Comparison of ENCODE assay signal across 37 cellular contexts in the genomic region with DNA sequence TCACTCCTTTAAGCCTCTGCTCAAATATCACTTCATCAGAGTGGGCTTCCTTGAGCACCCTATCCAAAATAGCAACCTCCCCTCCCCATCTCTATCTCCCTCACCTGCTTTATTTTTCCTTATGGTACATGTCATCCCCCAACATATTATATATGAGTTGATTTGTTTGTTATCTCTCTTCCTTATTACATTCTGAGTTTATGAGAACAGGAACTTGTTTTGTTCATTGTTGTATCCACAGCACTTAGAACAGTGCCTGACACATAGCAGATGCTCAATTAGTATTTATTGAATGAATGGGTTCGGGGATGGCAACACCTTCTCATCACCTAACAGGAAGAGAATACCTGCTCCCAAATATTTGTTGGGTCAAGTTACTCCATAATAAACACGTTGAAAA. TPM values are rescaled to one million over a fixed set of nuclear protein-coding genes. Genes with fewer than 3 reads are reported as not detected.
"Had no signal": no experiment of that assay in that cellular context is flagged by ENCODE, and none has a peak within 500 bp of the region (broad histone marks: within the 10 kb centered on the region; RNA-seq: fewer than 3 reads in every experiment).

No MANE protein-coding gene starts in this region.

- H3K27ac Mint-ChIP-seq: activated CD4-positive, alpha-beta memory T cell treated with anti-CD3 and anti-CD28 coated beads for 36 hours; activated CD4-positive, alpha-beta T cell treated with anti-CD3 and anti-CD28 coated beads for 36 hours; activated CD4-positive, alpha-beta T cell treated with anti-CD3 and anti-CD28 coated beads, Interleukin-2, amount 10 ng/mL, durations not matched to agents 24 days and 14 days; activated CD8-positive, alpha-beta memory T cell treated with anti-CD3 and anti-CD28 coated beads, Interleukin-2, amount 10 ng/mL, durations not matched to agents 7 days and 5 days; activated CD8-positive, alpha-beta T cell treated with anti-CD3 and anti-CD28 coated beads, Interleukin-2, amount 10 ng/mL, durations not matched to agents 7 days and 5 days; activated naive CD4-positive, alpha-beta T cell treated with anti-CD3 and anti-CD28 coated beads, Interleukin-2, amount 10 ng/mL, durations not matched to agents 7 days and 5 days; activated naive CD4-positive, alpha-beta T cell treated with anti-CD3 and anti-CD28 coated beads, Interleukin-2, amount 50 U/mL, for 72 hours; activated naive CD8-positive, alpha-beta T cell treated with anti-CD3 and anti-CD28 coated beads, Interleukin-2, amount 10 ng/mL, durations not matched to agents 7 days and 5 days; activated T-helper 1 cell treated with anti-CD3 and anti-CD28 coated beads, Interleukin-12 subunit alpha, Interleukin-12 subunit beta, Interleukin-2, Interleukin-4 antibody, amounts not matched to agents 30 ng/mL and 10 ng/mL and 1 ng/mL, durations not matched to agents 14 hours and 24 hours and 36 hours; activated T-helper 2 cell treated with anti-CD3 and anti-CD28 coated beads, Interferon-gamma antibody, Interleukin-2, Interleukin-4, amounts not matched to agents 10 μg/mL and 5 μg/mL and 100 μg/mL, durations not matched to agents 14 hours and 24 hours and 36 hours; dendritic cell treated with granulocyte-macrophage colony-stimulating factor and Interleukin-4, amounts not matched to agents 40 ng/mL and 50 ng/mL, for 4 days; endodermal cell; T-helper 17 cell; T-helper 2 cell treated with Interferon-gamma antibody and Interleukin-4, amounts not matched to agents 5 μg/mL and 100 μg/mL, for 36 hours had no signal

- H3K4me3 Mint-ChIP-seq: activated CD4-positive, alpha-beta memory T cell treated with anti-CD3 and anti-CD28 coated beads for 36 hours; activated CD4-positive, alpha-beta T cell treated with anti-CD3 and anti-CD28 coated beads for 36 hours; activated CD4-positive, alpha-beta T cell treated with anti-CD3 and anti-CD28 coated beads, Interleukin-2, amount 10 ng/mL, durations not matched to agents 24 days and 14 days; activated CD8-positive, alpha-beta memory T cell treated with anti-CD3 and anti-CD28 coated beads, Interleukin-2, amount 10 ng/mL, durations not matched to agents 7 days and 5 days; activated CD8-positive, alpha-beta T cell treated with anti-CD3 and anti-CD28 coated beads, Interleukin-2, amount 10 ng/mL, durations not matched to agents 7 days and 5 days; activated naive CD4-positive, alpha-beta T cell treated with anti-CD3 and anti-CD28 coated beads, Interleukin-2, amount 10 ng/mL, durations not matched to agents 7 days and 5 days; activated naive CD8-positive, alpha-beta T cell treated with anti-CD3 and anti-CD28 coated beads, Interleukin-2, amount 10 ng/mL, durations not matched to agents 7 days and 5 days; activated T-helper 1 cell treated with anti-CD3 and anti-CD28 coated beads, Interleukin-12 subunit alpha, Interleukin-12 subunit beta, Interleukin-2, Interleukin-4 antibody, amounts not matched to agents 30 ng/mL and 10 ng/mL and 1 ng/mL, durations not matched to agents 14 hours and 24 hours and 36 hours; central memory CD8-positive, alpha-beta T cell; dendritic cell treated with granulocyte-macrophage colony-stimulating factor and Interleukin-4, amounts not matched to agents 40 ng/mL and 50 ng/mL, for 4 days; endodermal cell; T-helper 17 cell; T-helper 2 cell treated with Interferon-gamma antibody and Interleukin-4, amounts not matched to agents 5 μg/mL and 100 μg/mL, for 36 hours had no signal

- FAIRE-seq: astrocyte, bronchial epithelial cell, frontal cortex had no signal

- H3K36me3 ChIP-seq: brain microvascular endothelial cell had no signal

- ATAC-seq: activated CD4-positive, alpha-beta T cell treated with anti-CD3 and anti-CD28 coated beads for 36 hours; activated CD8-positive, alpha-beta memory T cell treated with anti-CD3 and anti-CD28 coated beads, Interleukin-2, amount 10 ng/mL, durations not matched to agents 7 days and 5 days; activated CD8-positive, alpha-beta T cell treated with anti-CD3 and anti-CD28 coated beads, Interleukin-2, amount 10 ng/mL, durations not matched to agents 7 days and 5 days; activated naive CD4-positive, alpha-beta T cell treated with anti-CD3 and anti-CD28 coated beads, Interleukin-2, amount 50 U/mL, for 72 hours; esophagus mucosa; T-helper 17 cell had no signal

- H3K9me3 Mint-ChIP-seq: activated CD4-positive, alpha-beta memory T cell treated with anti-CD3 and anti-CD28 coated beads for 36 hours; activated CD4-positive, alpha-beta T cell treated with anti-CD3 and anti-CD28 coated beads, Interleukin-2, amount 10 ng/mL, durations not matched to agents 24 days and 14 days; activated naive CD4-positive, alpha-beta T cell treated with anti-CD3 and anti-CD28 coated beads, Interleukin-2, amount 10 ng/mL, durations not matched to agents 7 days and 5 days; activated naive CD4-positive, alpha-beta T cell treated with anti-CD3 and anti-CD28 coated beads, Interleukin-2, amount 50 U/mL, for 72 hours; activated naive CD8-positive, alpha-beta T cell treated with anti-CD3 and anti-CD28 coated beads, Interleukin-2, amount 10 ng/mL, durations not matched to agents 7 days and 5 days; activated T-helper 1 cell treated with anti-CD3 and anti-CD28 coated beads, Interleukin-12 subunit alpha, Interleukin-12 subunit beta, Interleukin-2, Interleukin-4 antibody, amounts not matched to agents 30 ng/mL and 10 ng/mL and 1 ng/mL, durations not matched to agents 14 hours and 24 hours and 36 hours; activated T-helper 2 cell treated with anti-CD3 and anti-CD28 coated beads, Interferon-gamma antibody, Interleukin-2, Interleukin-4, amounts not matched to agents 10 μg/mL and 5 μg/mL and 100 μg/mL, durations not matched to agents 14 hours and 24 hours and 36 hours; central memory CD8-positive, alpha-beta T cell; dendritic cell treated with granulocyte-macrophage colony-stimulating factor and Interleukin-4, amounts not matched to agents 40 ng/mL and 50 ng/mL, for 4 days; T-helper 2 cell treated with Interferon-gamma antibody and Interleukin-4, amounts not matched to agents 5 μg/mL and 100 μg/mL, for 36 hours had no signal

- H3K27ac ChIP-seq: brain microvascular endothelial cell, coronary artery, dorsolateral prefrontal cortex had no signal

- H3K4me3 ChIP-seq: coronary artery, dorsolateral prefrontal cortex had no signal

- H3K36me3 Mint-ChIP-seq: activated CD4-positive, alpha-beta memory T cell treated with anti-CD3 and anti-CD28 coated beads for 36 hours; activated CD8-positive, alpha-beta memory T cell treated with anti-CD3 and anti-CD28 coated beads, Interleukin-2, amount 10 ng/mL, durations not matched to agents 7 days and 5 days; activated naive CD4-positive, alpha-beta T cell treated with anti-CD3 and anti-CD28 coated beads, Interleukin-2, amount 10 ng/mL, durations not matched to agents 7 days and 5 days; activated naive CD4-positive, alpha-beta T cell treated with anti-CD3 and anti-CD28 coated beads, Interleukin-2, amount 50 U/mL, for 72 hours; activated naive CD8-positive, alpha-beta T cell treated with anti-CD3 and anti-CD28 coated beads, Interleukin-2, amount 10 ng/mL, durations not matched to agents 7 days and 5 days had no signal

- DNase-seq: activated CD4-positive, alpha-beta memory T cell treated with anti-CD3 and anti-CD28 coated beads for 36 hours; activated CD4-positive, alpha-beta T cell treated with anti-CD3 and anti-CD28 coated beads for 36 hours; activated CD4-positive, alpha-beta T cell treated with anti-CD3 and anti-CD28 coated beads, Interleukin-2, amount 10 ng/mL, durations not matched to agents 24 days and 14 days; activated CD4-positive, CD25-positive, alpha-beta regulatory T cell; activated CD4-positive, CD25-positive, alpha-beta regulatory T cell treated with anti-CD3 and anti-CD28 coated beads, Interleukin-2, amount 50 U/mL, for 72 hours; activated CD8-positive, alpha-beta memory T cell treated with anti-CD3 and anti-CD28 coated beads, Interleukin-2, amount 50 U/mL, for 4 hours; activated CD8-positive, alpha-beta T cell treated with anti-CD3 and anti-CD28 coated beads, Interleukin-2, amount 10 ng/mL, durations not matched to agents 7 days and 5 days; activated effector memory CD4-positive, alpha-beta T cell treated with anti-CD3 and anti-CD28 coated beads, Interleukin-2, amount 50 U/mL, for 16 hours; activated naive CD4-positive, alpha-beta T cell; activated naive CD4-positive, alpha-beta T cell treated with anti-CD3 and anti-CD28 coated beads, Interleukin-2, amount 10 ng/mL, durations not matched to agents 7 days and 5 days; activated naive CD8-positive, alpha-beta T cell treated with anti-CD3 and anti-CD28 coated beads, Interleukin-2, amount 10 ng/mL, durations not matched to agents 7 days and 5 days; activated T-cell treated with anti-CD3 and anti-CD28 coated beads, Interleukin-2, amount 50 U/mL, for 1 hour; activated T-cell treated with anti-CD3 and anti-CD28 coated beads, Interleukin-2, amount 50 U/mL, for 48 hours; brain microvascular endothelial cell; dorsolateral prefrontal cortex; effector memory CD4-positive, alpha-beta T cell; endodermal cell; foreskin fibroblast; T-helper 1 cell; T-helper 17 cell; T1000 had no signal

- H3K4me1 Mint-ChIP-seq: activated CD4-positive, alpha-beta T cell treated with anti-CD3 and anti-CD28 coated beads for 36 hours; activated CD4-positive, alpha-beta T cell treated with anti-CD3 and anti-CD28 coated beads, Interleukin-2, amount 10 ng/mL, durations not matched to agents 24 days and 14 days; activated CD8-positive, alpha-beta memory T cell treated with anti-CD3 and anti-CD28 coated beads, Interleukin-2, amount 10 ng/mL, durations not matched to agents 7 days and 5 days; activated naive CD4-positive, alpha-beta T cell treated with anti-CD3 and anti-CD28 coated beads, Interleukin-2, amount 10 ng/mL, durations not matched to agents 7 days and 5 days; central memory CD8-positive, alpha-beta T cell; endodermal cell had no signal

RNA-seq across cellular contexts. Expression of gene SMOC1, which starts 24.6 kb away (rescaled TPM):
- total RNA-seq: activated CD4-positive, alpha-beta memory T cell treated with anti-CD3 and anti-CD28 coated beads for 36 hours; activated CD4-positive, alpha-beta T cell treated with anti-CD3 and anti-CD28 coated beads for 36 hours; activated CD4-positive, alpha-beta T cell treated with anti-CD3 and anti-CD28 coated beads, Interleukin-2, amount 10 ng/mL, durations not matched to agents 24 days and 14 days; activated CD8-positive, alpha-beta memory T cell treated with anti-CD3 and anti-CD28 coated beads for 36 hours; activated CD8-positive, alpha-beta memory T cell treated with anti-CD3 and anti-CD28 coated beads, Interleukin-2, amount 10 ng/mL, durations not matched to agents 7 days and 5 days; activated CD8-positive, alpha-beta T cell treated with anti-CD3 and anti-CD28 coated beads, Interleukin-2, amount 10 ng/mL, durations not matched to agents 7 days and 5 days; activated naive CD4-positive, alpha-beta T cell treated with anti-CD3 and anti-CD28 coated beads, Interleukin-2, amount 50 U/mL, for 72 hours; activated naive CD8-positive, alpha-beta T cell treated with anti-CD3 and anti-CD28 coated beads, Interleukin-2, amount 10 ng/mL, durations not matched to agents 7 days and 5 days; activated T-helper 1 cell treated with anti-CD3 and anti-CD28 coated beads, Interleukin-12 subunit alpha, Interleukin-12 subunit beta, Interleukin-2, Interleukin-4 antibody, amounts not matched to agents 30 ng/mL and 10 ng/mL and 1 ng/mL, durations not matched to agents 14 hours and 24 hours and 36 hours; activated T-helper 2 cell treated with anti-CD3 and anti-CD28 coated beads, Interferon-gamma antibody, Interleukin-2, Interleukin-4, amounts not matched to agents 10 μg/mL and 5 μg/mL and 100 μg/mL, durations not matched to agents 14 hours and 24 hours and 36 hours; endodermal cell; T-helper 17 cell had no signal

RNA-seq across cellular contexts. Expression of gene SLC10A1, which starts 57.6 kb away (rescaled TPM):
- total RNA-seq: activated CD4-positive, alpha-beta memory T cell treated with anti-CD3 and anti-CD28 coated beads for 36 hours; activated CD4-positive, alpha-beta T cell treated with anti-CD3 and anti-CD28 coated beads for 36 hours; activated CD4-positive, alpha-beta T cell treated with anti-CD3 and anti-CD28 coated beads, Interleukin-2, amount 10 ng/mL, durations not matched to agents 24 days and 14 days; activated CD8-positive, alpha-beta memory T cell treated with anti-CD3 and anti-CD28 coated beads for 36 hours; activated CD8-positive, alpha-beta memory T cell treated with anti-CD3 and anti-CD28 coated beads, Interleukin-2, amount 10 ng/mL, durations not matched to agents 7 days and 5 days; activated CD8-positive, alpha-beta T cell treated with anti-CD3 and anti-CD28 coated beads, Interleukin-2, amount 10 ng/mL, durations not matched to agents 7 days and 5 days; activated naive CD4-positive, alpha-beta T cell treated with anti-CD3 and anti-CD28 coated beads, Interleukin-2, amount 50 U/mL, for 72 hours; activated naive CD8-positive, alpha-beta T cell treated with anti-CD3 and anti-CD28 coated beads, Interleukin-2, amount 10 ng/mL, durations not matched to agents 7 days and 5 days; activated T-helper 1 cell treated with anti-CD3 and anti-CD28 coated beads, Interleukin-12 subunit alpha, Interleukin-12 subunit beta, Interleukin-2, Interleukin-4 antibody, amounts not matched to agents 30 ng/mL and 10 ng/mL and 1 ng/mL, durations not matched to agents 14 hours and 24 hours and 36 hours; activated T-helper 2 cell treated with anti-CD3 and anti-CD28 coated beads, Interferon-gamma antibody, Interleukin-2, Interleukin-4, amounts not matched to agents 10 μg/mL and 5 μg/mL and 100 μg/mL, durations not matched to agents 14 hours and 24 hours and 36 hours; astrocyte; bronchial epithelial cell; cardiac septum; cerebellum; dorsolateral prefrontal cortex; endodermal cell; epithelial cell of proximal tubule; esophagus mucosa; frontal cortex; T-helper 17 cell had no signal
